In the genomic region with DNA sequence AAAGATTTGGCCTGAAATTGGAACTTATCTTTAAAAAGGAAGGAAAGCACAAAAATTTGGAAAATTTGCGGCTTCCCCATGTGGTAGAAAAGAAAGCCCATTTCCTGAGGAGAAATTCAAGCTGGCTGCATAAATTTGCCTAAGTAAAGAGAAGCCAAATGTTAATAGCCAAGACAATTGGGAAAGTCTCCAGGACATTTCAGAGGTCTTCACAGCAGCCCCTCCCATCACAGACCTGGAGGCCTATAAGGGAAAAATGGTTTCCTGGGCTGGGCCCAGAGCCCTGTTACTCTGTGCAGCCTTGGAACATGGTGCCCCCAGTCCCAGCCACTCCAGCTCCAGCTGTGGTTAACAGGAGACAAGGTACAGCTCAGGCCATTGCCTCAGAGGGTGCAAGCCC, we compare ENCODE assay signal across 16 cellular contexts.
DNase-seq lines count a peak whose midpoint lies in the region; ATAC-seq, FAIRE-seq and TF ChIP-seq lines count a peak whose summit lies in the region.
"Had no signal": no experiment of that assay in that cellular context is flagged by ENCODE, and none has a peak within 500 bp of the region (broad histone marks: within the 10 kb centered on the region; RNA-seq: fewer than 3 reads in every experiment).

No MANE protein-coding gene starts in this region.

- H3K18ac ChIP-seq in H1 (ENCODE audit: extremely low read depth, low read length) = 0 out of 2 replicates have a peak overlapping the region, but pooled peaks have one; percentile 68

- TF ChIP-seq EP300 in H1 (IDR thresholded peaks at IDR 0.05; ENCODE audit: borderline replicate concordance in 1 of 2, low read depth in 2 of 2, low read length in 2 of 2) (no peak), suprapubic skin (IDR thresholded peaks at IDR 0.05) (no peak)

- intact Hi-C loops in right cardiac atrium (cut with DNase I) = no loop called here

- H3K4me1 Mint-ChIP-seq in GM23338 = peaks cover 16% of the 10 kb centered on the region
- H3K4me1 Mint-ChIP-seq in activated CD8-positive, alpha-beta memory T cell treated with anti-CD3 and anti-CD28 coated beads, Interleukin-2, amount 10 ng/mL, durations not matched to agents 7 days and 5 days = no peaks in the 10 kb centered on the region
- H3K4me1 Mint-ChIP-seq: B cell; CD4-positive, alpha-beta memory T cell had no signal

- H3K4ac ChIP-seq in H1 (replicated peaks; ENCODE audit: insufficient read length, low read depth, low read length) = no peak overlapping the region

- H2BK5ac ChIP-seq in H1 (ENCODE audit: low read depth, low read length) = peak overlapping the region; percentile 92; the same call in 1 of the 2 replicates

- no peaks in the 10 kb centered on the region for H3F3A ChIP-seq in GM23338 (replicated peaks; ENCODE audit: low read depth)

- H3K4me2 ChIP-seq in GM23338 (no peak overlapping the region), H1 (ENCODE audit: insufficient read depth in 1 of 2, low read depth in 2 of 2, low read length in 2 of 2) (no peak overlapping the region; a peak in 1 of 4 replicates)

- H3K23me2 ChIP-seq in H1 (ENCODE audit: low read depth, low read length) = no peaks in the 10 kb centered on the region

- no peak overlapping the region for H3K23ac ChIP-seq in H1 (ENCODE audit: insufficient read length)

- no peak overlapping the region for H3K14ac ChIP-seq in H1 (ENCODE audit: insufficient read length)

- no peak overlapping the region for H2BK15ac ChIP-seq in H1 (ENCODE audit: low read length)

- no peaks in the 10 kb centered on the region for H3K79me2 ChIP-seq in GM23338 (replicated peaks; ENCODE audit: insufficient read depth)
- no peaks in the 10 kb centered on the region for H3K79me2 ChIP-seq in H1 (ENCODE audit: control insufficient read depth in 1 of 2, insufficient read depth in 2 of 2, low read length in 2 of 2)

- H4K5ac ChIP-seq in H1 (ENCODE audit: insufficient read length, low read depth, low read length) = no peak overlapping the region

- peaks cover 27% of the 10 kb centered on the region for H3K9me2 ChIP-seq in GM23338 (ENCODE audit: insufficient read depth)

- no peak for TF ChIP-seq RAD21 in H1 (IDR thresholded peaks at IDR 0.05 in 1 of 2, conservative IDR thresholded peaks at IDR 0.05 in 1 of 2; ENCODE audit: low read depth in 2 of 2, low read length in 2 of 2)

- peaks cover 2% of the 10 kb centered on the region for H3K27me3 Mint-ChIP-seq in GM23338 (ENCODE audit: insufficient read depth, low read depth, poor library complexity)
- H3K27me3 Mint-ChIP-seq in activated CD8-positive, alpha-beta memory T cell treated with anti-CD3 and anti-CD28 coated beads, Interleukin-2, amount 10 ng/mL, durations not matched to agents 7 days and 5 days = no peaks in the 10 kb centered on the region
- H3K27me3 Mint-ChIP-seq: B cell; CD4-positive, alpha-beta memory T cell had no signal

- H3K36me3 Mint-ChIP-seq in GM23338 (ENCODE audit: low read depth) = peaks cover 16% of the 10 kb centered on the region
- H3K36me3 Mint-ChIP-seq in activated CD8-positive, alpha-beta memory T cell treated with anti-CD3 and anti-CD28 coated beads, Interleukin-2, amount 10 ng/mL, durations not matched to agents 7 days and 5 days = no peaks in the 10 kb centered on the region
- H3K36me3 Mint-ChIP-seq: CD4-positive, alpha-beta memory T cell had no signal

- H3K27ac Mint-ChIP-seq in GM23338 = no peak overlapping the region
- no peak overlapping the region for H3K27ac Mint-ChIP-seq in activated CD8-positive, alpha-beta memory T cell treated with anti-CD3 and anti-CD28 coated beads, Interleukin-2, amount 10 ng/mL, durations not matched to agents 7 days and 5 days
- H3K27ac Mint-ChIP-seq: B cell; CD4-positive, alpha-beta memory T cell had no signal

- no peaks in the 10 kb centered on the region for H3K79me1 ChIP-seq in H1 (ENCODE audit: low read depth, low read length)

- H2AFZ ChIP-seq in GM23338 (no peak overlapping the region), H1 (ENCODE audit: low read length) (peak overlapping the region; percentile 80; the same call in 1 of the 2 replicates)

- no peak overlapping the region for H3K9ac ChIP-seq in H1 (replicated peaks in 1 of 4; ENCODE audit: extremely low read depth in 1 of 4, low read depth in 3 of 4, low read length in 3 of 4)

- H4K20me1 ChIP-seq in GM23338 (replicated peaks; ENCODE audit: insufficient read depth) = no peaks in the 10 kb centered on the region
- no peaks in the 10 kb centered on the region for H4K20me1 ChIP-seq in H1 (replicated peaks in 1 of 2; ENCODE audit: control insufficient read depth in 1 of 2, insufficient read depth in 2 of 2, low read length in 2 of 2)

- H2BK120ac ChIP-seq in H1 (replicated peaks; ENCODE audit: low read depth, low read length) = no peak overlapping the region

- 81% methylated on average over 1 of the region's 1 CpG; no CpG with 5 or more reads in 1 of the 2 experiments for WGBS in H1 (ENCODE audit: extremely low coverage in 1 of 2, insufficient coverage in 1 of 2, insufficient read length in 1 of 2, insufficient replicate concordance in 2 of 2, low coverage in 1 of 2, low lambda C conversion rate in 2 of 2, missing lambda C conversion rate in 1 of 2), 2 experiments
- no CpG with 5 or more reads among the region's 1 CpG for WGBS in iPS DF 6.9 (ENCODE audit: insufficient coverage, insufficient read length)
- WGBS in right cardiac atrium = 77% methylated on average over 1 of the region's 1 CpG
- WGBS in suprapubic skin = 91% methylated on average over 1 of the region's 1 CpG

- H3K27me3 ChIP-seq in GM23338 (ENCODE audit: insufficient read depth) = no peaks in the 10 kb centered on the region
- no peaks in the 10 kb centered on the region for H3K27me3 ChIP-seq in H1 (replicated peaks in 1 of 4; ENCODE audit: control insufficient read depth in 3 of 4, extremely low read depth in 1 of 4, insufficient read depth in 3 of 4, low read length in 3 of 4)
- H3K27me3 ChIP-seq in iPS DF 6.9 (ENCODE audit: control insufficient read depth, insufficient read depth, low read length) = no peaks in the 10 kb centered on the region
- H3K27me3 ChIP-seq in right cardiac atrium (ENCODE audit: control insufficient read depth, insufficient read depth) = no peaks in the 10 kb centered on the region
- H3K27me3 ChIP-seq in suprapubic skin = no peaks in the 10 kb centered on the region

- H3K4me3 Mint-ChIP-seq in GM23338 = no peak overlapping the region
- no peak overlapping the region for H3K4me3 Mint-ChIP-seq in activated CD8-positive, alpha-beta memory T cell treated with anti-CD3 and anti-CD28 coated beads, Interleukin-2, amount 10 ng/mL, durations not matched to agents 7 days and 5 days
- H3K4me3 Mint-ChIP-seq: B cell; CD4-positive, alpha-beta memory T cell had no signal

- no peak overlapping the region for H2BK20ac ChIP-seq in H1 (ENCODE audit: low read length)

- no peak overlapping the region for H4K8ac ChIP-seq in H1 (ENCODE audit: extremely low read depth, insufficient read depth, low read length)

- peaks cover 2% of the 10 kb centered on the region; the same call in 1 of the 3 replicates for H3K9me3 Mint-ChIP-seq in GM23338
- H3K9me3 Mint-ChIP-seq in activated CD8-positive, alpha-beta memory T cell treated with anti-CD3 and anti-CD28 coated beads, Interleukin-2, amount 10 ng/mL, durations not matched to agents 7 days and 5 days (ENCODE audit: low read depth) = peaks cover 4% of the 10 kb centered on the region

- TF ChIP-seq CTCF in GM23338 (conservative IDR thresholded peaks at IDR 0.05; ENCODE audit: low read depth in 2 of 2) = no peak
- no peak for TF ChIP-seq CTCF in H1 (IDR thresholded peaks at IDR 0.05; ENCODE audit: control extremely low read depth in 1 of 3, insufficient read depth in 1 of 3, low read depth in 1 of 3, low read length in 3 of 3)
- no peak for TF ChIP-seq CTCF in suprapubic skin (IDR thresholded peaks at IDR 0.05)

- H3K4me3 ChIP-seq in GM23338 (no peak overlapping the region), H1 (ENCODE audit: extremely low read depth in 1 of 4, insufficient read depth in 2 of 4, low read depth in 3 of 4, low read length in 4 of 4) (peak overlapping the region in 1 of 4 experiments; percentile 24; a peak in 1 of 8 replicates), iPS DF 6.9 (ENCODE audit: low read length) (no peak overlapping the region), right cardiac atrium (ENCODE audit: low read length) (no peak overlapping the region), suprapubic skin (no peak overlapping the region)
- H3K4me3 ChIP-seq: K562 had no signal

- peak overlapping the region; percentile 84 for H4K91ac ChIP-seq in H1 (replicated peaks; ENCODE audit: insufficient read length, low read length)

- POLR2A ChIA-PET in H1 (lab: Charles Lee; ENCODE audit: partially characterized antibody) = no interaction called here

- peak overlapping the region; percentile 68 for H3K27ac ChIP-seq in GM23338 (ENCODE audit: low read depth)
- no peak overlapping the region for H3K27ac ChIP-seq in H1 (ENCODE audit: low read depth, low read length)
- no peak overlapping the region for H3K27ac ChIP-seq in iPS DF 6.9 (ENCODE audit: low read length)
- no peak overlapping the region for H3K27ac ChIP-seq in right cardiac atrium (ENCODE audit: low read length)
- no peak overlapping the region for H3K27ac ChIP-seq in suprapubic skin

- H3K4me1 ChIP-seq in GM23338 (ENCODE audit: insufficient read depth) (no peaks in the 10 kb centered on the region), H1 (replicated peaks in 1 of 4; ENCODE audit: control insufficient read depth in 3 of 4, insufficient read depth in 4 of 4, low read length in 3 of 4) (peaks cover 0 to 4% (median 1%) of the 10 kb centered on the region in 4 experiments; a peak in 2 of 7 replicates), iPS DF 6.9 (ENCODE audit: control insufficient read depth, insufficient read depth, low read length) (peaks cover 2% of the 10 kb centered on the region; the same call in 1 of the 2 replicates), right cardiac atrium (ENCODE audit: control insufficient read depth, insufficient read depth, low read length) (no peaks in the 10 kb centered on the region), suprapubic skin (no peaks in the 10 kb centered on the region)

- H3K36me3 ChIP-seq in GM23338 (ENCODE audit: insufficient read depth) (no peaks in the 10 kb centered on the region), H1 (ENCODE audit: control insufficient read depth in 2 of 4, insufficient read depth in 4 of 4, low read length in 3 of 4) (no peaks in the 10 kb centered on the region), iPS DF 6.9 (ENCODE audit: control insufficient read depth, insufficient read depth, low read length) (no peaks in the 10 kb centered on the region), suprapubic skin (no peaks in the 10 kb centered on the region)

- H3K56ac ChIP-seq in H1 (replicated peaks; ENCODE audit: insufficient read length, low read depth, low read length) = no peak overlapping the region

- no peak overlapping the region for H2AK5ac ChIP-seq in H1 (ENCODE audit: low read depth, low read length)

- FAIRE-seq in H1 (lab: Jason Lieb, UNC) = no peak
- FAIRE-seq: GM12892, K562 had no signal

- no peak for ATAC-seq in GM23338
- no peak for ATAC-seq in right cardiac atrium
- no peak for ATAC-seq in activated CD8-positive, alpha-beta memory T cell treated with anti-CD3 and anti-CD28 coated beads, Interleukin-2, amount 10 ng/mL, durations not matched to agents 7 days and 5 days
- ATAC-seq in HG02885 (IDR thresholded peaks at IDR 0.05; ENCODE audit: poor library complexity, unreplicated experiment) = no peak
- ATAC-seq: K562 had no signal

- H3K9me3 ChIP-seq in H1 (ENCODE audit: insufficient read depth in 2 of 2, low read depth in 1 of 2, low read length in 1 of 2) (0 out of 4 replicates have a peak, but pooled peaks cover 0 to 5% of the 10 kb centered on the region in 2 experiments), iPS DF 6.9 (ENCODE audit: control insufficient read depth, insufficient read depth, low read length) (no peaks in the 10 kb centered on the region), right cardiac atrium (ENCODE audit: control insufficient read depth, low read length) (no peaks in the 10 kb centered on the region), suprapubic skin (peaks cover 3% of the 10 kb centered on the region)

- CTCF ChIA-PET in H1 (lab: Charles Lee; ENCODE audit: partially characterized antibody) = no interaction called here
- CTCF ChIA-PET in activated CD8-positive, alpha-beta memory T cell treated with anti-CD3 and anti-CD28 coated beads, Interleukin-2, amount 10 ng/mL, durations not matched to agents 7 days and 5 days (lab: Charles Lee) = no interaction called here

- TF ChIP-seq POLR2A in H1 (IDR thresholded peaks at IDR 0.05; ENCODE audit: control extremely low read depth in 1 of 2, low read depth in 2 of 2, low read length in 2 of 2) (no peak), suprapubic skin (IDR thresholded peaks at IDR 0.05) (no peak)

- DNase-seq in GM23338 (ENCODE audit: low spot score) (peak; percentile 37), M059J (ENCODE audit: low read depth) (peak; percentile 3), H1 (ENCODE audit: low read depth in 1 of 2, low spot score in 2 of 2) (peak in 1 of 2 experiments; percentile 48), iPS DF 6.9 (ENCODE audit: low read depth, low spot score) (peak; percentile 16), right cardiac atrium (no peak), suprapubic skin (ENCODE audit: low spot score in 2 of 2) (no peak)
- no peak for DNase-seq in activated CD8-positive, alpha-beta memory T cell treated with anti-CD3 and anti-CD28 coated beads, Interleukin-2, amount 10 ng/mL, durations not matched to agents 7 days and 5 days
- DNase-seq: C1 segment of cervical spinal cord; CD4-positive, alpha-beta memory T cell; DMS79; EL; GDM1 had no signal

- peak overlapping the region; percentile 92; the same call in 1 of the 2 replicates for H2BK12ac ChIP-seq in H1 (ENCODE audit: low read depth, low read length)

Comparison
In these comparisons a context has a peak if more than half of its experiments do, and no peak if none do; other contexts are left out.
1. DNase-seq: peak in GM23338 (single experiment), M059J (single experiment) and iPS DF 6.9 (single experiment); none in right cardiac atrium (0 of 3), suprapubic skin (0 of 2) and activated CD8-positive, alpha-beta memory T cell treated with anti-CD3 and anti-CD28 coated beads, Interleukin-2, amount 10 ng/mL, durations not matched to agents 7 days and 5 days (single experiment).